In the genomic region with DNA sequence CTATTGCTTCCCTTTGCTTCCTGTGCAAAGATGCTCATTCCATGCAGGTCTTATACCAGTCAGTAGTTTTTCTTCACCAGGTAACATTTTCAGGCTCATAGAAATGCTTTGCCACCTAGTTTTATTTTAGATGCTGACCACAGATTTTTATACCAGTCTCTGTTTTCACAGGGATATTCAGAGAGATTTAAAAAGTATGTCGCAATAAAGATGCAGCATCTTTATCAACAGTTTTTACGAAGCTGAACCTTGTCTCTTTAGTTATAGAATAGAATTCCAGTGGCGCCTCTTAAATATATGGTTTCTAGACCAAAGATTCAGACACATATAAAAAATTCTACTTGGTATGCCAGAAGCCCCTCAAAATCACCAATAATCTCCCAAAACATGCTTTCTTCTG, we compare ENCODE assay signal across 3 cellular contexts.
TF ChIP-seq lines count a peak whose summit lies in the region.

No MANE protein-coding gene starts in this region.

TF ChIP-seq in HepG2, 621 proteins besides CTCF, POLR2A, EP300 and RAD21:
- TF ChIP-seq CHD2 (IDR thresholded peaks at IDR 0.05; ENCODE audit: low read depth, low read length) (no peak), CEBPB (IDR thresholded peaks at IDR 0.05; ENCODE audit: borderline replicate concordance, low read depth, low read length) (peak; percentile 54; the same call in 1 of the 2 replicates)
- TF ChIP-seq, protein P1, sequence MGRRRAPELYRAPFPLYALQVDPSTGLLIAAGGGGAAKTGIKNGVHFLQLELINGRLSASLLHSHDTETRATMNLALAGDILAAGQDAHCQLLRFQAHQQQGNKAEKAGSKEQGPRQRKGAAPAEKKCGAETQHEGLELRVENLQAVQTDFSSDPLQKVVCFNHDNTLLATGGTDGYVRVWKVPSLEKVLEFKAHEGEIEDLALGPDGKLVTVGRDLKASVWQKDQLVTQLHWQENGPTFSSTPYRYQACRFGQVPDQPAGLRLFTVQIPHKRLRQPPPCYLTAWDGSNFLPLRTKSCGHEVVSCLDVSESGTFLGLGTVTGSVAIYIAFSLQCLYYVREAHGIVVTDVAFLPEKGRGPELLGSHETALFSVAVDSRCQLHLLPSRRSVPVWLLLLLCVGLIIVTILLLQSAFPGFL (CRISPR knock-in tag; IDR thresholded peaks at IDR 0.05) = no peak
TF ChIP-seq in HepG2: peak in this region for 1.

TF ChIP-seq in IMR-90, 13 proteins besides CTCF, POLR2A, EP300 and RAD21:
- TF ChIP-seq CEBPB (IDR thresholded peaks at IDR 0.05; ENCODE audit: low read depth, low read length) (peak; percentile 79), RCOR1 (IDR thresholded peaks at IDR 0.05; ENCODE audit: insufficient replicate concordance, low read length) (no peak)

TF ChIP-seq in H1, 55 proteins besides CTCF, POLR2A, EP300 and RAD21:
- no peak for TF ChIP-seq BCL11A (IDR thresholded peaks at IDR 0.05; ENCODE audit: low read depth in 2 of 2, low read length in 2 of 2)
- peak; percentile 55; the same call in 1 of the 2 replicates for TF ChIP-seq CEBPB (IDR thresholded peaks at IDR 0.05; ENCODE audit: low read depth, low read length)
